8 cellular contexts compared by ENCODE assay signal in the genomic region with DNA sequence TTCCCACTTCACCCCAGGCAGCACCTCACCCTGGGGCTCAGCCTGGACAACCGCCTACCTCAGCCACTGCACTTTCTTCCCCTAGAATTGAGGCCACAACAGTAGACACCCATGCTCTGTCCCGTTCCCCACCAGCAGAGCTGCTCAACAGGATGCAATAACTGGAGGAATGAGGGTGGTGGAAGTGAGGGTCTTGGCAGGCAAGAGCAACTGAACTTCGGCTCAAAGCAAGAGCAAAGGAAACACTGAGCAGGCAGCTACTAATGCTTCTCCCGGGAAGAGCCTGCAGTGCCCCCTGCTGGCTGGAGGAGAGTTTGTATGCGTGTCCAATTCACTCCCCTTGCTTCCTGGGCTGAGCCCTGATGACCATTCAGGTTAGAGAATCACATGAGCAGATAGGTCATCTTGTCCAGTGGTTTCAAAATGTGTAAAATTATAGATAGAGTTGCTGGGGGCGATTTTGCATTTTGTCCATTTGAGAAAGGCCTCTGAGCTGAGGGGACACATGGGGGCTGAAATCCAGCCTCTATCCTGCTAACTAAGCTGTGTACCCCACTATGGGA. TPM values are rescaled to one million over a fixed set of nuclear protein-coding genes. Genes with fewer than 3 reads are reported as not detected.
DNase-seq lines count a peak whose midpoint lies in the region; ATAC-seq and TF ChIP-seq lines count a peak whose summit lies in the region.

No MANE protein-coding gene starts in this region.

- H3K36me3 Mint-ChIP-seq in activated T-cell treated with anti-CD3 and anti-CD28 coated beads, Interleukin-2, amount 50 U/mL, for 24 hours (ENCODE audit: low read depth): no peaks in the 10 kb centered on the region

- no peaks in the 10 kb centered on the region for H3K79me2 ChIP-seq in PC-9 (ENCODE audit: low read depth)
- no peaks in the 10 kb centered on the region for H3K79me2 ChIP-seq in osteoblast (ENCODE audit: insufficient read depth, low read length)

- H3K4me1 ChIP-seq in PC-9 (replicated peaks; ENCODE audit: insufficient read depth): no peaks in the 10 kb centered on the region
- H3K4me1 ChIP-seq in osteoblast (ENCODE audit: insufficient read depth, low read length): peaks cover 16% of the 10 kb centered on the region
- peaks cover 0 to 7% (median 6%) of the 10 kb centered on the region in 4 donors for H3K4me1 ChIP-seq in upper lobe of left lung

- H3F3A ChIP-seq in PC-9 (ENCODE audit: insufficient read depth, low read depth): no peaks in the 10 kb centered on the region

- H3K4me3 ChIP-seq in HL-60 (replicated peaks; ENCODE audit: insufficient read depth, low read length) (no peak overlapping the region), PC-9 (no peak overlapping the region), osteoblast (ENCODE audit: insufficient read depth, low read length) (no peak overlapping the region), upper lobe of left lung (no peak overlapping the region)

- TF ChIP-seq EP300 in upper lobe of left lung (IDR thresholded peaks at IDR 0.05): no peak

- ATAC-seq in upper lobe of left lung (ENCODE audit: low FRiP score in 2 of 2): peak in 1 of 2 donors; percentile 53
- no peak for ATAC-seq in GM21723 (IDR thresholded peaks at IDR 0.05; ENCODE audit: unreplicated experiment)

- WGBS in upper lobe of left lung, 2 donors: 28 to 29% methylated on average over 4 to 6 of the region's 6 CpGs

- TF ChIP-seq CTCF in HL-60 (IDR thresholded peaks at IDR 0.05; ENCODE audit: insufficient read depth, low read length) (peak; percentile 81), PC-9 (conservative IDR thresholded peaks at IDR 0.05) (peak; percentile 86), osteoblast (IDR thresholded peaks at IDR 0.05; ENCODE audit: extremely low read depth, low read depth, low read length) (peak; percentile 95), upper lobe of left lung (IDR thresholded peaks at IDR 0.05) (peak; percentile 54 to 71 (median 68))

- POLR2A ChIA-PET in PC-9 (lab: Charles Lee; ENCODE audit: unreplicated experiment): interaction anchor here (0.6 to 0.7 kb wide), 3 partner anchors 15 to 767 kb away, joined by 3 to 10 read pairs (median 6); no protein-coding TSS in a partner anchor

- no TSS peak for BruUV-seq in PC-9 (replicated peaks; lab: Mats Ljungman, UMichigan)

- peak overlapping the region; percentile 41; the same call in 1 of the 2 replicates for H3K4me2 ChIP-seq in PC-9
- H3K4me2 ChIP-seq in osteoblast (ENCODE audit: insufficient read depth, low read length): peak overlapping the region; percentile 29

- intact Hi-C loops in PC-9 (cut with micrococcal nuclease; ENCODE audit: unreplicated experiment): loop anchor here (5.0 to 10.0 kb wide), 4 partner anchors 59 to 393 kb away; no protein-coding TSS in a partner anchor

- H3K27me3 ChIP-seq in HL-60 (ENCODE audit: insufficient read depth, poor library complexity, severe bottlenecking) (peaks cover 2% of the 10 kb centered on the region), PC-9 (ENCODE audit: insufficient read depth, low read depth) (peaks cover 6% of the 10 kb centered on the region; the same call in 1 of the 2 replicates), osteoblast (ENCODE audit: insufficient read depth, low read length) (peaks cover 14% of the 10 kb centered on the region), upper lobe of left lung (no peaks in the 10 kb centered on the region)

- peaks cover 10% of the 10 kb centered on the region for H3K27me3 Mint-ChIP-seq in activated T-cell treated with anti-CD3 and anti-CD28 coated beads, Interleukin-2, amount 50 U/mL, for 24 hours

- peaks cover 11% of the 10 kb centered on the region for H3K4me1 Mint-ChIP-seq in activated T-cell treated with anti-CD3 and anti-CD28 coated beads, Interleukin-2, amount 50 U/mL, for 24 hours (ENCODE audit: low read depth)

- H3K27ac ChIP-seq in HL-60 (replicated peaks) (no peak overlapping the region), PC-9 (no peak overlapping the region), osteoblast (ENCODE audit: low read depth, low read length) (no peak overlapping the region), upper lobe of left lung (no peak overlapping the region)

- CTCF ChIA-PET in PC-9 (lab: Charles Lee): interaction anchor here (0.6 to 2.5 kb wide), 6 partner anchors 15 to 663 kb away, joined by 3 to 34 read pairs (median 4); no protein-coding TSS in a partner anchor

- H2AFZ ChIP-seq in PC-9 (no peak overlapping the region), osteoblast (ENCODE audit: low read length) (peak overlapping the region; percentile 30)

- no peaks in the 10 kb centered on the region for H4K20me1 ChIP-seq in PC-9 (ENCODE audit: insufficient read depth)
- H4K20me1 ChIP-seq in osteoblast (ENCODE audit: insufficient read depth, low read length): no peaks in the 10 kb centered on the region

- DNase-seq in DMS153 (lab: John Stamatoyannopoulos, UW): peak; percentile 67
- peak; percentile 60 to 67 for DNase-seq in HL-60 (ENCODE audit: low read depth in 1 of 2, low spot score in 1 of 2)
- DNase-seq in PC-9: peak in 1 of 2 experiments; percentile 46
- DNase-seq in activated T-cell treated with anti-CD3 and anti-CD28 coated beads, Interleukin-2, amount 50 U/mL, for 24 hours: peak; percentile 76
- peak; percentile 47 for DNase-seq in fibroblast of the conjunctiva (ENCODE audit: low read depth)
- peak; percentile 95 for DNase-seq in osteoblast (ENCODE audit: insufficient read length, low spot score, missing footprints)
- DNase-seq in upper lobe of left lung: peak in 1 of 2 donors; percentile 50

- H3K27ac Mint-ChIP-seq in activated T-cell treated with anti-CD3 and anti-CD28 coated beads, Interleukin-2, amount 50 U/mL, for 24 hours: peak overlapping the region; percentile 64

- no peaks in the 10 kb centered on the region for H3K9me2 ChIP-seq in PC-9 (ENCODE audit: insufficient read depth)

- no peak overlapping the region for H3K4me3 Mint-ChIP-seq in activated T-cell treated with anti-CD3 and anti-CD28 coated beads, Interleukin-2, amount 50 U/mL, for 24 hours

- H3K36me3 ChIP-seq in PC-9 (ENCODE audit: low read depth) (no peaks in the 10 kb centered on the region), osteoblast (ENCODE audit: insufficient read depth, low read length) (no peaks in the 10 kb centered on the region), upper lobe of left lung (no peaks in the 10 kb centered on the region)

- H3K9me3 Mint-ChIP-seq in activated T-cell treated with anti-CD3 and anti-CD28 coated beads, Interleukin-2, amount 50 U/mL, for 24 hours: no peaks in the 10 kb centered on the region

- no peak for TF ChIP-seq POLR2A in upper lobe of left lung (IDR thresholded peaks at IDR 0.05)

- H3K9me3 ChIP-seq in PC-9 (ENCODE audit: insufficient read depth, low read depth): no peaks in the 10 kb centered on the region
- H3K9me3 ChIP-seq in osteoblast (ENCODE audit: low read depth, low read length): no peaks in the 10 kb centered on the region
- H3K9me3 ChIP-seq in upper lobe of left lung: no peaks in the 10 kb centered on the region

RNA-seq across cellular contexts. Expression of gene NT5C1A, which starts 13.9 kb away (rescaled TPM):
- total RNA-seq in PC-9 (2021) (not detected in 2 replicates), osteoblast (not detected in 2 replicates), upper lobe of left lung (1 to 10 TPM in 3 of 6 donors, under 1 TPM in 1, not detected in 2; 0.37 to 5.5 (median 2.6) TPM)

RNA-seq across cellular contexts. Expression of gene HEYL, which starts 18.6 kb away (rescaled TPM):
- total RNA-seq in PC-9 (2021) (0.17 and 0.35 TPM in 2 replicates), osteoblast (under 0.01 TPM in 2 replicates), upper lobe of left lung (10 to 100 TPM in 5 of 6 donors, 1 to 10 TPM in 1; 3.8 to 31.9 (median 15.5) TPM)

RNA-seq across cellular contexts. Expression of gene HPCAL4, which starts 33.2 kb away (rescaled TPM):
- total RNA-seq in PC-9 (2021): 0.07 TPM in 1 of 2 replicates, not detected in the other
- not detected in 2 replicates for total RNA-seq in osteoblast
- total RNA-seq in upper lobe of left lung: 1 to 10 TPM in 1 of 6 donors, under 1 TPM in 5; under 0.01 to 1.1 (median 0.43) TPM
